ENCODE assay signal across 22 cellular contexts in genomic region chr7:112144284-112145059, GRCh38.
DNase-seq lines count a peak whose midpoint lies in the region; ATAC-seq and TF ChIP-seq lines count a peak whose summit lies in the region.
"Had no signal": no experiment of that assay in that cellular context is flagged by ENCODE, and none has a peak within 500 bp of the region (broad histone marks: within the 10 kb centered on the region; RNA-seq: fewer than 3 reads in every experiment).

No MANE protein-coding gene starts in this region.

- TF ChIP-seq CTCF in fibroblast of lung (conservative IDR thresholded peaks at IDR 0.05 in 1 of 2, IDR thresholded peaks at IDR 0.05 in 1 of 2; ENCODE audit: low read depth in 1 of 2, low read length in 2 of 2) (no peak), right lobe of liver (IDR thresholded peaks at IDR 0.05) (peak in 2 of 4 donors; percentile 18 to 28)

- intact Hi-C loops in right lobe of liver (cut with DNase I): loop anchor here in 1 of 2 donors (10.0 kb wide), 1 partner anchor 50 kb away; no protein-coding TSS in a partner anchor

- no peak for TF ChIP-seq POLR2A in right lobe of liver (IDR thresholded peaks at IDR 0.05)

- H3K4me1 ChIP-seq in fibroblast of lung (ENCODE audit: control insufficient read depth, extremely low read depth, insufficient read depth, low read length): peaks cover 10% of the 10 kb centered on the region
- H3K4me1 ChIP-seq in right lobe of liver: peaks cover 0 to 21% (median 5%) of the 10 kb centered on the region in 4 donors
- H3K4me1 ChIP-seq: prostate gland, suprapubic skin had no signal

- H3K4me2 ChIP-seq in fibroblast of lung (ENCODE audit: extremely low read depth, insufficient read depth, low read length): peak overlapping the region; percentile 73
- H3K4me2 ChIP-seq: PC-9 had no signal

- H4K20me1 ChIP-seq in fibroblast of lung (ENCODE audit: control insufficient read depth, extremely low read depth, insufficient read depth, low read length): no peaks in the 10 kb centered on the region

- no peaks in the 10 kb centered on the region for H3K27me3 ChIP-seq in fibroblast of lung (ENCODE audit: control insufficient read depth, insufficient read depth, low read length)
- no peaks in the 10 kb centered on the region for H3K27me3 ChIP-seq in right lobe of liver
- H3K27me3 ChIP-seq: BLaER1 treated with 17β-estradiol and CSF1 and Interleukin-3, amounts not matched to agents 10 nM and 100 nM; suprapubic skin had no signal

- H3K36me3 ChIP-seq in fibroblast of lung (ENCODE audit: control insufficient read depth, insufficient read depth, low read length): no peaks in the 10 kb centered on the region
- no peaks in the 10 kb centered on the region for H3K36me3 ChIP-seq in right lobe of liver
- H3K36me3 ChIP-seq: prostate gland, suprapubic skin had no signal

- H3K79me2 ChIP-seq in fibroblast of lung (ENCODE audit: control insufficient read depth, insufficient read depth, low read length): peaks cover 5% of the 10 kb centered on the region

- DNase-seq in G401 (ENCODE audit: low spot score) (peak; percentile 95), NCI-H524 (lab: John Stamatoyannopoulos, UW) (peak; percentile 56 to 69), fibroblast of lung (ENCODE audit: low read depth in 2 of 2) (peak in 1 of 2 donors; percentile 64), right lobe of liver (peak; percentile 41 to 74 (median 72)), GM19240 (ENCODE audit: insufficient read length, low spot score) (no peak), NCI-H1048 (lab: John Stamatoyannopoulos, UW) (no peak)
- DNase-seq: ACHN; activated naive CD4-positive, alpha-beta T cell treated with anti-CD3 and anti-CD28 coated beads, Interleukin-2, amount 50 U/mL, for 16 hours; immature natural killer cell; MM.1S; NCI-H1436 treated with DMSO at 0.1 percent for 48 hours; NCI-H82; PC-9; SIG-M5; stimulated activated CD4-positive, alpha-beta T cell treated with anti-CD3 and anti-CD28 coated beads, Interleukin-1b, Interleukin-23, amount 100 ng/mL, for 48 hours had no signal

- ATAC-seq in right lobe of liver (peak; percentile 90 to 94 (median 94)), GM21360 (IDR thresholded peaks at IDR 0.05; ENCODE audit: unreplicated experiment) (no peak), HG03378 (IDR thresholded peaks at IDR 0.05; ENCODE audit: unreplicated experiment) (no peak)
- ATAC-seq: stimulated activated effector memory CD8-positive, alpha-beta T cell treated with anti-CD3 and anti-CD28 coated beads, Interleukin-12 subunit alpha, Interleukin-12 subunit beta, amount 100 ng/mL, for 72 hours had no signal

- no peaks in the 10 kb centered on the region for H3K9me3 ChIP-seq in fibroblast of lung (ENCODE audit: control insufficient read depth, insufficient read depth, low read depth, low read length)
- no peaks in the 10 kb centered on the region for H3K9me3 ChIP-seq in right lobe of liver
- H3K9me3 ChIP-seq: BLaER1 treated with 17β-estradiol and CSF1 and Interleukin-3, amounts not matched to agents 10 nM and 100 nM; prostate gland; suprapubic skin had no signal

- H2AFZ ChIP-seq in fibroblast of lung (ENCODE audit: low read length): no peak overlapping the region
- H2AFZ ChIP-seq: PC-9 had no signal

- no peak overlapping the region for H3K9ac ChIP-seq in fibroblast of lung (ENCODE audit: insufficient read depth, low read length)
- H3K9ac ChIP-seq: BLaER1 treated with 17β-estradiol and CSF1 and Interleukin-3, amounts not matched to agents 10 nM and 100 nM had no signal

- H3K27ac ChIP-seq in fibroblast of lung (ENCODE audit: insufficient read depth, low read length) (peak overlapping the region; percentile 26), right lobe of liver (peak overlapping the region in 1 of 3 donors; percentile 36)
- H3K27ac ChIP-seq: BLaER1 treated with 17β-estradiol and CSF1 and Interleukin-3, amounts not matched to agents 10 nM and 100 nM; PC-9; prostate gland; suprapubic skin had no signal

- no peak overlapping the region for H3K4me3 ChIP-seq in fibroblast of lung (replicated peaks in 1 of 4; ENCODE audit: control extremely low read depth in 1 of 4, insufficient read depth in 1 of 4, low read depth in 3 of 4, low read length in 4 of 4)
- H3K4me3 ChIP-seq in right lobe of liver: no peak overlapping the region
- H3K4me3 ChIP-seq: BLaER1 treated with 17β-estradiol and CSF1 and Interleukin-3, amounts not matched to agents 10 nM and 100 nM; lung; PC-9; prostate gland; suprapubic skin had no signal

- 42% methylated on average over 5 of the region's 5 CpGs for WGBS in right lobe of liver (ENCODE audit: insufficient coverage, low coverage, low lambda C conversion rate, missing lambda C conversion rate)

- in situ Hi-C loops in G401 (cut with HindIII; ENCODE audit: low sequenced_read_pairs): no loop called here

Comparison
In these comparisons a context has a peak if more than half of its experiments do, and no peak if none do; other contexts are left out.
1. DNase-seq: peak in G401 (single experiment), NCI-H524 (2 of 2) and right lobe of liver (3 of 3); none in GM19240 (single experiment) and NCI-H1048 (single experiment).
2. ATAC-seq: peak in right lobe of liver (4 of 4); none in GM21360 (single experiment) and HG03378 (single experiment).